ENCODE assay signal across 1 cellular context in genomic region chr17:27352481-27353460, GRCh38.
TF ChIP-seq lines count a peak whose summit lies in the region.

No MANE protein-coding gene starts in this region.

TF ChIP-seq in A549, 52 proteins besides CTCF, POLR2A, EP300 and RAD21 (continued from another document):
- TF ChIP-seq ATOH8 (CRISPR knock-in tag; IDR thresholded peaks at IDR 0.05; ENCODE audit: low read depth) (peak; percentile 75), TFCP2L1 (CRISPR knock-in tag; IDR thresholded peaks at IDR 0.05) (peak; percentile 69; the same call in 1 of the 2 replicates), HOXB5 (CRISPR knock-in tag; IDR thresholded peaks at IDR 0.05) (peak; percentile 16; the same call in 1 of the 2 replicates)
